ENCODE assay signal across 1 cellular context in the genomic region with DNA sequence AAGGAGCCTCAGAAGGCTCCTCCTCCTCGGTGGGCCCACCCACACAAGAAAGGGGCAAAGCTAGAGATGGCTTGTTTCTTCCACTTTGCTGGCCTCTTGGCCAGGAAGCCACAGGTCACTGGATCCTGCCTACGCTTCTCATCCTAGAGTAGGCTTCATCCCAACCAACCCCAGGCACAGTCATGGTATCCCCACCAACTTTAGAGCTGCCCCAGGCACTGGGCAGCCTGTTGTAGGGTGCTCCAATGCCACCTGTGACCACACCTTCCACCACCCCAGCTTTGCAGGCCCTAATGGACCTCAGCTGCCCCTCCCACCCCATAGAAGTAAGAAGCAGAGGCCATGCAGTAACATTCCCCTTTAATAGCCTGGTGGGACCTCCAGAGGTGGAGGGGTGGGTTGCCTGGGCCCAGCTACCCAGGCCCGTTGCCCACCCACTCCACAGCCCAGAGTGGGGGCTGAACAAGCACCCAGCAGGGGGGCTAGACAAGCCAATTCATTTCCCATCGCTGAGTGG.
TF ChIP-seq lines count a peak whose summit lies in the region.

No MANE protein-coding gene starts in this region.

TF ChIP-seq in GM12878, 131 proteins besides CTCF, POLR2A, EP300 and RAD21:
- TF ChIP-seq SMAD1 (IDR thresholded peaks at IDR 0.05; ENCODE audit: low read depth, partially characterized antibody), result peak; percentile 13
- no peak for TF ChIP-seq NR2C1 (IDR thresholded peaks at IDR 0.05)
